ENCODE assay signal across 6 cellular contexts in genomic region chr3:84096188-84096587, GRCh38.
"Had no signal": no experiment of that assay in that cellular context is flagged by ENCODE, and none has a peak within 500 bp of the region (broad histone marks: within the 10 kb centered on the region; RNA-seq: fewer than 3 reads in every experiment).

No MANE protein-coding gene starts in this region.

- FAIRE-seq: H54 had no signal

- DNase-seq: H9, HCEC 1CT, KG1 had no signal

- H3K4me1 Mint-ChIP-seq: GM23338, H9, IgD-negative memory B cell had no signal

- H2AFZ ChIP-seq: GM23338 had no signal

- H3K27ac Mint-ChIP-seq: GM23338, H9, IgD-negative memory B cell had no signal

- H3K4me3 ChIP-seq: GM23338 had no signal

- H3K27me3 Mint-ChIP-seq: IgD-negative memory B cell had no signal

- H3K36me3 Mint-ChIP-seq: IgD-negative memory B cell had no signal

- H3K4me3 Mint-ChIP-seq: GM23338, H9, IgD-negative memory B cell had no signal

- H3K9me3 Mint-ChIP-seq: GM23338, H9 had no signal

- H3K4me2 ChIP-seq: GM23338 had no signal

- ATAC-seq: GM23338 had no signal
